ENCODE assay signal across 21 cellular contexts in genomic region chr12:17079251-17079909, GRCh38.
DNase-seq lines count a peak whose midpoint lies in the region; ATAC-seq and TF ChIP-seq lines count a peak whose summit lies in the region.
"Had no signal": no experiment of that assay in that cellular context is flagged by ENCODE, and none has a peak within 500 bp of the region (broad histone marks: within the 10 kb centered on the region; RNA-seq: fewer than 3 reads in every experiment).

No MANE protein-coding gene starts in this region.

- no peak overlapping the region for H2BK15ac ChIP-seq in mesendoderm (replicated peaks; ENCODE audit: low read depth)

- WGBS in mesendoderm (ENCODE audit: extremely low coverage, insufficient coverage, low lambda C conversion rate): no CpG with 5 or more reads among the region's 4 CpGs

- H3K36me3 ChIP-seq in Loucy (ENCODE audit: insufficient read depth, low read length) (no peaks in the 10 kb centered on the region), mesendoderm (ENCODE audit: control insufficient read depth, insufficient read depth, low read length) (no peaks in the 10 kb centered on the region)
- H3K36me3 ChIP-seq: spleen had no signal

- H4K8ac ChIP-seq in mesendoderm (ENCODE audit: low read depth, low read length): no peak overlapping the region

- no peaks in the 10 kb centered on the region for H3K79me1 ChIP-seq in mesendoderm (ENCODE audit: low read length)

- H3K27ac ChIP-seq in mesendoderm (ENCODE audit: low read depth, low read length): no peak overlapping the region
- H3K27ac ChIP-seq: spleen had no signal

- H2BK120ac ChIP-seq in mesendoderm (ENCODE audit: low read depth, low read length): no peak overlapping the region

- no peaks in the 10 kb centered on the region for H3K9me2 ChIP-seq in Loucy (replicated peaks; ENCODE audit: low read depth, low read length)

- no peak overlapping the region for H2AFZ ChIP-seq in Loucy (ENCODE audit: low read length)

- ATAC-seq in HG02610 (IDR thresholded peaks at IDR 0.05; ENCODE audit: unreplicated experiment): no peak
- ATAC-seq: left ventricle myocardium superior, mucosa of descending colon, Panc1 had no signal

- H3K27me3 ChIP-seq in Loucy (ENCODE audit: insufficient read depth, low read length, poor library complexity, severe bottlenecking) (no peaks in the 10 kb centered on the region), mesendoderm (ENCODE audit: insufficient read depth, low read length, poor library complexity) (no peaks in the 10 kb centered on the region)
- H3K27me3 ChIP-seq: spleen had no signal

- H3K4me3 ChIP-seq in Loucy (ENCODE audit: low read length, poor library complexity, severe bottlenecking) (no peak overlapping the region), mesendoderm (ENCODE audit: low read length) (no peak overlapping the region)
- H3K4me3 ChIP-seq: mucosa of descending colon, spleen had no signal

- H3K4me2 ChIP-seq in Loucy (ENCODE audit: low read depth, low read length, poor library complexity, severe bottlenecking) (no peak overlapping the region), mesendoderm (ENCODE audit: low read length) (no peak overlapping the region)

- H3K9me3 ChIP-seq in Loucy (ENCODE audit: insufficient read depth, low read depth, low read length): no peaks in the 10 kb centered on the region

- no peak overlapping the region for H2BK5ac ChIP-seq in mesendoderm (ENCODE audit: low read length)

- H3K79me2 ChIP-seq in Loucy (ENCODE audit: insufficient read depth, low read length): no peaks in the 10 kb centered on the region
- H3K79me2 ChIP-seq in mesendoderm (ENCODE audit: control insufficient read depth, insufficient read depth, low read length): no peaks in the 10 kb centered on the region

- H3K18ac ChIP-seq in mesendoderm (ENCODE audit: low read length): no peak overlapping the region

- TF ChIP-seq CTCF in Loucy (conservative IDR thresholded peaks at IDR 0.05; ENCODE audit: low read length): 0 out of 2 replicates have a peak, but pooled peaks have one; percentile 17

- H3K9ac ChIP-seq in Loucy (ENCODE audit: low read depth, low read length, poor library complexity, severe bottlenecking) (no peak overlapping the region), mesendoderm (ENCODE audit: low read length) (no peak overlapping the region)

- DNase-seq in NCI-H1105 treated with DMSO at 0.1 percent for 48 hours (lab: John Stamatoyannopoulos, UW): peak; percentile 2
- DNase-seq in NCI-H1105 (lab: John Stamatoyannopoulos, UW): no peak
- DNase-seq in RKO (ENCODE audit: low spot score): peak; percentile 5
- peak; percentile 13 for DNase-seq in mesendoderm
- no peak for DNase-seq in COR-L47 (lab: John Stamatoyannopoulos, UW)
- DNase-seq in inferior parietal cortex (ENCODE audit: extremely low spot score): no peak
- DNase-seq: 8988T; activated naive CD4-positive, alpha-beta T cell treated with anti-CD3 and anti-CD28 coated beads, Interleukin-2, amount 50 U/mL, for 16 hours; activated T-cell treated with anti-CD3 and anti-CD28 coated beads, Interleukin-2, amount 50 U/mL, for 48 hours; aorta; C1 segment of cervical spinal cord; DMS153; left ventricle myocardium superior; mucosa of descending colon; NCI-H187 treated with DMSO at 0.1 percent for 48 hours; NCI-H524; spleen; stimulated activated CD4-positive, alpha-beta T cell treated with anti-CD3 and anti-CD28 coated beads, Interleukin-4, amount 100 ng/mL, for 4 hours had no signal

- H3K23ac ChIP-seq in mesendoderm (ENCODE audit: low read length): no peak overlapping the region

- H3K56ac ChIP-seq in mesendoderm (ENCODE audit: low read length): no peak overlapping the region

- H3K4ac ChIP-seq in mesendoderm (ENCODE audit: low read depth, low read length): no peak overlapping the region

- H3K4me1 ChIP-seq in Loucy (ENCODE audit: insufficient read depth, low read length, poor library complexity, severe bottlenecking) (no peaks in the 10 kb centered on the region), mesendoderm (ENCODE audit: control insufficient read depth, low read depth, low read length) (no peaks in the 10 kb centered on the region)
- H3K4me1 ChIP-seq: spleen had no signal

- no peaks in the 10 kb centered on the region for H4K20me1 ChIP-seq in Loucy (ENCODE audit: insufficient read depth, low read length, poor library complexity, severe bottlenecking)

- H2AK5ac ChIP-seq in mesendoderm (ENCODE audit: low read length): no peak overlapping the region

- H4K5ac ChIP-seq in mesendoderm (ENCODE audit: low read length): no peak overlapping the region

- no peaks in the 10 kb centered on the region for H3F3A ChIP-seq in Loucy (ENCODE audit: low read depth)

Comparison
In these comparisons a context has a peak if more than half of its experiments do, and no peak if none do; other contexts are left out.
1. DNase-seq: peak in NCI-H1105 treated with DMSO at 0.1 percent for 48 hours (single experiment), RKO (single experiment) and mesendoderm (single experiment); none in NCI-H1105 (single experiment), COR-L47 (single experiment) and inferior parietal cortex (single experiment).